Comparison of ENCODE assay signal across 19 cellular contexts in genomic region chr9:92029553-92029952, GRCh38.
DNase-seq lines count a peak whose midpoint lies in the region; ATAC-seq, FAIRE-seq and TF ChIP-seq lines count a peak whose summit lies in the region.
"Had no signal": no experiment of that assay in that cellular context is flagged by ENCODE, and none has a peak within 500 bp of the region (broad histone marks: within the 10 kb centered on the region; RNA-seq: fewer than 3 reads in every experiment).

No MANE protein-coding gene starts in this region.

- no peak overlapping the region for H3K4me2 ChIP-seq in A549
- H3K4me2 ChIP-seq in keratinocyte (ENCODE audit: control insufficient read depth, extremely low read depth, insufficient read depth, low read depth, low read length): no peak overlapping the region

- H3K27me3 Mint-ChIP-seq in HFFc6 (ENCODE audit: insufficient read depth): peaks cover 2% of the 10 kb centered on the region; the same call in 1 of the 2 replicates
- H3K27me3 Mint-ChIP-seq in chondrocyte (ENCODE audit: low read depth): no peaks in the 10 kb centered on the region
- H3K27me3 Mint-ChIP-seq in activated CD8-positive, alpha-beta T cell treated with anti-CD3 and anti-CD28 coated beads for 36 hours: no peaks in the 10 kb centered on the region
- H3K27me3 Mint-ChIP-seq: activated CD8-positive, alpha-beta memory T cell treated with anti-CD3 and anti-CD28 coated beads, Interleukin-2, amount 10 ng/mL, durations not matched to agents 7 days and 5 days; CD4-positive, alpha-beta memory T cell had no signal

- peak in 1 of 2 experiments; percentile 34; a peak in 2 of 6 replicates for ATAC-seq in A549
- ATAC-seq in left lobe of liver: no peak
- ATAC-seq in activated CD8-positive, alpha-beta T cell treated with anti-CD3 and anti-CD28 coated beads for 36 hours: no peak
- ATAC-seq in HG02840 (IDR thresholded peaks at IDR 0.05; ENCODE audit: low FRiP score, unreplicated experiment): no peak
- ATAC-seq: activated CD8-positive, alpha-beta memory T cell treated with anti-CD3 and anti-CD28 coated beads, Interleukin-2, amount 10 ng/mL, durations not matched to agents 7 days and 5 days; sciatic nerve had no signal

- intact Hi-C loops in activated CD8-positive, alpha-beta T cell treated with anti-CD3 and anti-CD28 coated beads for 36 hours (cut with micrococcal nuclease): no loop called here

- no peaks in the 10 kb centered on the region for H3K9me3 ChIP-seq in A549
- H3K9me3 ChIP-seq in keratinocyte (ENCODE audit: control insufficient read depth, low read depth, low read length): no peaks in the 10 kb centered on the region
- H3K9me3 ChIP-seq: tibial artery had no signal

- H3K27me3 ChIP-seq in keratinocyte (ENCODE audit: control insufficient read depth, extremely low read depth, insufficient read depth, low read length): no peaks in the 10 kb centered on the region
- H3K27me3 ChIP-seq: tibial artery had no signal

- FAIRE-seq in A549 (lab: Jason Lieb, UNC): no peak
- FAIRE-seq in keratinocyte (lab: Jason Lieb, UNC): no peak

- H4K20me1 ChIP-seq in keratinocyte (ENCODE audit: control insufficient read depth, extremely low read depth, insufficient read depth, low read length): no peaks in the 10 kb centered on the region

- dilution Hi-C loops in keratinocyte (cut with MboI; ENCODE audit: extremely low pct_ligation_motif_present, low sequenced_read_pairs): loop anchor here (10.0 kb wide), 1 partner anchor 255 kb away; no protein-coding TSS in a partner anchor

- POLR2A ChIA-PET in A549 (lab: Yijun Ruan, JAX): no interaction called here
- POLR2A ChIA-PET in activated CD8-positive, alpha-beta T cell treated with anti-CD3 and anti-CD28 coated beads for 36 hours (lab: Charles Lee): no interaction called here

- no peaks in the 10 kb centered on the region for H3K4me1 Mint-ChIP-seq in HFFc6 (ENCODE audit: low read depth)
- no peaks in the 10 kb centered on the region for H3K4me1 Mint-ChIP-seq in chondrocyte (ENCODE audit: low read depth)
- no peaks in the 10 kb centered on the region for H3K4me1 Mint-ChIP-seq in activated CD8-positive, alpha-beta T cell treated with anti-CD3 and anti-CD28 coated beads for 36 hours (ENCODE audit: low read depth)
- H3K4me1 Mint-ChIP-seq: activated CD8-positive, alpha-beta memory T cell treated with anti-CD3 and anti-CD28 coated beads, Interleukin-2, amount 10 ng/mL, durations not matched to agents 7 days and 5 days; CD4-positive, alpha-beta memory T cell had no signal

- H3K36me3 ChIP-seq in keratinocyte (ENCODE audit: control insufficient read depth in 2 of 2, extremely low read depth in 1 of 2, insufficient read depth in 2 of 2, low read length in 2 of 2): peaks cover 7 to 9% of the 10 kb centered on the region in 2 experiments

- WGBS in A549 (ENCODE audit: missing lambda C conversion rate): 98% methylated on average over 4 of the region's 4 CpGs

- DNase-seq in A549 (ENCODE audit: low read depth in 1 of 2, low spot score in 1 of 2): no peak
- no peak for DNase-seq in HFFc6
- no peak for DNase-seq in chondrocyte (ENCODE audit: low spot score)
- DNase-seq in keratinocyte (ENCODE audit: low read depth, low spot score): no peak
- DNase-seq in left lobe of liver (ENCODE audit: low spot score): no peak
- no peak for DNase-seq in activated CD8-positive, alpha-beta T cell treated with anti-CD3 and anti-CD28 coated beads for 36 hours
- no peak for DNase-seq in activated CD8-positive, alpha-beta memory T cell treated with anti-CD3 and anti-CD28 coated beads, Interleukin-2, amount 50 U/mL, for 48 hours
- DNase-seq: ACHN; activated CD8-positive, alpha-beta memory T cell treated with anti-CD3 and anti-CD28 coated beads, Interleukin-2, amount 10 ng/mL, durations not matched to agents 7 days and 5 days; caudate nucleus; CD4-positive, alpha-beta memory T cell; DND-41; Karpas-422; NCI-H1092 treated with DMSO at 0.1 percent for 48 hours; stimulated activated naive CD4-positive, alpha-beta T cell treated with Interleukin-2 at 50 U/mL for 16 hours; tibial artery had no signal

- CTCF ChIA-PET in A549 (lab: Yijun Ruan, JAX): interaction anchor here (1.3 kb wide), 1 partner anchor 83 kb away, joined by 3 read pairs; no protein-coding TSS in a partner anchor
- CTCF ChIA-PET in activated CD8-positive, alpha-beta T cell treated with anti-CD3 and anti-CD28 coated beads for 36 hours (lab: Charles Lee): no interaction called here

- peak in 1 of 2 experiments; percentile 35; a peak in 2 of 5 replicates for TF ChIP-seq RAD21 in A549 (conservative IDR thresholded peaks at IDR 0.05 in 1 of 2, IDR thresholded peaks at IDR 0.05 in 1 of 2)

- no peak overlapping the region for H3K9ac ChIP-seq in keratinocyte (ENCODE audit: control insufficient read depth, extremely low read depth, insufficient read depth, low read length)

- H3K79me2 ChIP-seq in keratinocyte (ENCODE audit: control insufficient read depth, insufficient read depth, low read length): no peaks in the 10 kb centered on the region

- TF ChIP-seq EP300 in A549 (IDR thresholded peaks at IDR 0.05): no peak

- H3K4me3 Mint-ChIP-seq in HFFc6 (no peak overlapping the region), chondrocyte (ENCODE audit: unreplicated experiment) (no peak overlapping the region)
- H3K4me3 Mint-ChIP-seq in activated CD8-positive, alpha-beta T cell treated with anti-CD3 and anti-CD28 coated beads for 36 hours: no peak overlapping the region
- H3K4me3 Mint-ChIP-seq: activated CD8-positive, alpha-beta memory T cell treated with anti-CD3 and anti-CD28 coated beads, Interleukin-2, amount 10 ng/mL, durations not matched to agents 7 days and 5 days; T-helper 2 cell treated with Interferon-gamma antibody and Interleukin-4, amounts not matched to agents 5 μg/mL and 100 μg/mL, for 36 hours had no signal

- H3K9me1 ChIP-seq in keratinocyte (ENCODE audit: control insufficient read depth, extremely low read depth, insufficient read depth, low read length): no peaks in the 10 kb centered on the region

- H2AFZ ChIP-seq in keratinocyte (ENCODE audit: control insufficient read depth, low read length): no peak overlapping the region

- H3K4me1 ChIP-seq in A549: no peaks in the 10 kb centered on the region
- H3K4me1 ChIP-seq in keratinocyte (ENCODE audit: control insufficient read depth, extremely low read depth, insufficient read depth, low read length): no peaks in the 10 kb centered on the region
- H3K4me1 ChIP-seq: tibial artery had no signal

- H3K27ac ChIP-seq in A549 (no peak overlapping the region), keratinocyte (ENCODE audit: control insufficient read depth, insufficient read depth, low read length) (no peak overlapping the region)
- H3K27ac ChIP-seq: tibial artery had no signal

- H3K27ac Mint-ChIP-seq in HFFc6 (no peak overlapping the region), chondrocyte (ENCODE audit: unreplicated experiment) (no peak overlapping the region)
- H3K27ac Mint-ChIP-seq in activated CD8-positive, alpha-beta T cell treated with anti-CD3 and anti-CD28 coated beads for 36 hours: no peak overlapping the region
- H3K27ac Mint-ChIP-seq: activated CD8-positive, alpha-beta memory T cell treated with anti-CD3 and anti-CD28 coated beads, Interleukin-2, amount 10 ng/mL, durations not matched to agents 7 days and 5 days; T-helper 2 cell treated with Interferon-gamma antibody and Interleukin-4, amounts not matched to agents 5 μg/mL and 100 μg/mL, for 36 hours had no signal

- TF ChIP-seq CTCF in A549 (IDR thresholded peaks at IDR 0.05): 0 out of 3 replicates have a peak, but pooled peaks have one; percentile 6
- TF ChIP-seq CTCF in HFFc6 (IDR thresholded peaks at IDR 0.05): peak; percentile 70
- peak; percentile 57 for TF ChIP-seq CTCF in chondrocyte (IDR thresholded peaks at IDR 0.05)
- TF ChIP-seq CTCF in keratinocyte (optimal IDR thresholded peaks at IDR 0.05 in 1 of 3, IDR thresholded peaks at IDR 0.05 in 1 of 3, conservative IDR thresholded peaks at IDR 0.05 in 1 of 3; ENCODE audit: extremely low read depth in 1 of 3, insufficient read depth in 2 of 3, low read length in 3 of 3): peak in 2 of 3 experiments; percentile 21 to 40
- no peak for TF ChIP-seq CTCF in activated CD8-positive, alpha-beta T cell treated with anti-CD3 and anti-CD28 coated beads for 36 hours (IDR thresholded peaks at IDR 0.05)

- H3K9me3 Mint-ChIP-seq in HFFc6 (no peaks in the 10 kb centered on the region), chondrocyte (ENCODE audit: low read depth) (peaks cover 3% of the 10 kb centered on the region)
- no peaks in the 10 kb centered on the region for H3K9me3 Mint-ChIP-seq in activated CD8-positive, alpha-beta T cell treated with anti-CD3 and anti-CD28 coated beads for 36 hours
- H3K9me3 Mint-ChIP-seq: CD4-positive, alpha-beta memory T cell; T-helper 2 cell treated with Interferon-gamma antibody and Interleukin-4, amounts not matched to agents 5 μg/mL and 100 μg/mL, for 36 hours had no signal

- no peak for TF ChIP-seq POLR2A in A549 (IDR thresholded peaks at IDR 0.05; ENCODE audit: low read length)

- peaks cover 17% of the 10 kb centered on the region; the same call in 1 of the 2 replicates for H3K36me3 Mint-ChIP-seq in HFFc6 (ENCODE audit: low read depth)
- H3K36me3 Mint-ChIP-seq in chondrocyte (ENCODE audit: low read depth): peaks cover 25% of the 10 kb centered on the region
- H3K36me3 Mint-ChIP-seq in activated CD8-positive, alpha-beta T cell treated with anti-CD3 and anti-CD28 coated beads for 36 hours (ENCODE audit: low read depth): peaks cover 15% of the 10 kb centered on the region

- H3K4me3 ChIP-seq in A549 (no peak overlapping the region), keratinocyte (ENCODE audit: control insufficient read depth in 2 of 3, extremely low read depth in 1 of 3, insufficient read depth in 2 of 3, low read depth in 1 of 3, low read length in 3 of 3) (no peak overlapping the region)
- H3K4me3 ChIP-seq: tibial artery had no signal

TF ChIP-seq in A549, 52 proteins besides CTCF, POLR2A, EP300 and RAD21 (continues in another document):
- TF ChIP-seq RNF2 (IDR thresholded peaks at IDR 0.05; ENCODE audit: borderline replicate concordance, low read depth) (no peak), ESRRA (IDR thresholded peaks at IDR 0.05; ENCODE audit: borderline replicate concordance, low read length) (no peak), ZSCAN20 (CRISPR knock-in tag; IDR thresholded peaks at IDR 0.05) (no peak), CBX8 (IDR thresholded peaks at IDR 0.05) (no peak), GATA3 (IDR thresholded peaks at IDR 0.05; ENCODE audit: borderline replicate concordance) (no peak), MYC (IDR thresholded peaks at IDR 0.05; ENCODE audit: borderline replicate concordance, low read length) (no peak), ATOH8 (CRISPR knock-in tag; IDR thresholded peaks at IDR 0.05; ENCODE audit: low read depth) (no peak), ZFP36 (IDR thresholded peaks at IDR 0.05; ENCODE audit: borderline replicate concordance, partially characterized antibody) (no peak)
